1 cellular context compared by ENCODE assay signal in genomic region chr2:229408356-229408755, GRCh38.
TF ChIP-seq lines count a peak whose summit lies in the region.

No MANE protein-coding gene starts in this region.

TF ChIP-seq in HEK293, 187 proteins besides CTCF, POLR2A, EP300 and RAD21 (continued from another document):
- TF ChIP-seq ZNF26 (tag by site-specific recombination; IDR thresholded peaks at IDR 0.05): no peak
